8 cellular contexts compared by ENCODE assay signal in genomic region chr16:15093940-15094827, GRCh38. TPM values are rescaled to one million over a fixed set of nuclear protein-coding genes. Genes with fewer than 3 reads are reported as not detected.
DNase-seq lines count a peak whose midpoint lies in the region; ATAC-seq and TF ChIP-seq lines count a peak whose summit lies in the region.
"Not testable (repeated sequence)": the region's sequence is repeated elsewhere in the genome, so short reads cannot be mapped to it uniquely, and the experiment has no call there.

TSS of gene RRN3 (minus strand) at chr16:15094272. CDS start at chr16:15094233, 39 bp downstream.

- peak within 1 kb of the TSS; percentile 4 to 9 for H3K27ac ChIP-seq in aorta (ENCODE audit: low read depth in 1 of 2, low read length in 2 of 2)

- 2 to 3% methylated on average over 50 to 56 of the region's 56 CpGs for WGBS in aorta, 2 donors

- H3K4me1 ChIP-seq in aorta (ENCODE audit: control insufficient read depth in 1 of 2, insufficient read depth in 2 of 2, low read length in 2 of 2): not testable (repeated sequence)

- in situ Hi-C loops in astrocyte of the cerebellum (cut with HindIII; ENCODE audit: low sequenced_read_pairs): not testable (repeated sequence)

- TF ChIP-seq CTCF in astrocyte of the cerebellum (IDR thresholded peaks at IDR 0.05; ENCODE audit: low read depth, low read length, missing control alignments): not testable (repeated sequence)

- H3K9me3 ChIP-seq in aorta (ENCODE audit: control insufficient read depth, low read length): not testable (repeated sequence)

- H3K27me3 ChIP-seq in aorta (ENCODE audit: control insufficient read depth in 1 of 2, insufficient read depth in 2 of 2, low read length in 1 of 2): not testable (repeated sequence)

- H3K36me3 ChIP-seq in aorta (ENCODE audit: control insufficient read depth in 1 of 2, insufficient read depth in 2 of 2, low read length in 1 of 2): not testable (repeated sequence)

- peak within 1 kb of the TSS; percentile 71 for H3K4me3 ChIP-seq in astrocyte of the cerebellum (ENCODE audit: low read depth, low read length)
- peak within 1 kb of the TSS; percentile 2 to 76 for H3K4me3 ChIP-seq in aorta (ENCODE audit: low read length in 2 of 2)

- peak; percentile 89 for DNase-seq in NCI-H2029 (lab: John Stamatoyannopoulos, UW)
- peak; percentile 71 for DNase-seq in T-helper 22 cell (ENCODE audit: low read depth)
- DNase-seq in astrocyte of the cerebellum (ENCODE audit: low read depth): peak; percentile 78
- DNase-seq in hepatic stellate cell (ENCODE audit: low spot score): peak; percentile 85
- DNase-seq in renal cortical epithelial cell (ENCODE audit: low read depth): peak; percentile 78
- peak; percentile 96 to 97 for DNase-seq in aorta

- ATAC-seq in GM18508 (IDR thresholded peaks at IDR 0.05; ENCODE audit: insufficient read depth, unreplicated experiment) (peak; percentile 68), HG02981 (IDR thresholded peaks at IDR 0.05; ENCODE audit: unreplicated experiment) (peak; percentile 99), aorta (ENCODE audit: low FRiP score) (peak; percentile 99)

- intact Hi-C loops in aorta (cut with DNase I): not testable (repeated sequence)

RNA-seq across cellular contexts. Expression of gene RRN3, which starts in this region (rescaled TPM):
- total RNA-seq in renal cortical epithelial cell: 44.3 and 58.2 TPM in 2 replicates
- 10 to 100 TPM; 19.1 to 22.9 TPM for total RNA-seq in aorta
- polyA plus RNA-seq in aorta: 10 to 100 TPM in 1 of 2 donors, 1 to 10 TPM in 1; 9.4 to 11.7 TPM

Comparison
In these comparisons a context has a peak if more than half of its experiments do, and no peak if none do; other contexts are left out.
1. Peak in every context shown above with its lines: DNase-seq, ATAC-seq, H3K4me3 ChIP-seq and H3K27ac ChIP-seq.